Comparison of ENCODE assay signal across 15 cellular contexts in genomic region chr14:50310445-50310844, GRCh38. TPM values are rescaled to one million over a fixed set of nuclear protein-coding genes. Genes with fewer than 3 reads are reported as not detected.
DNase-seq lines count a peak whose midpoint lies in the region; ATAC-seq, FAIRE-seq and TF ChIP-seq lines count a peak whose summit lies in the region.
"Had no signal": no experiment of that assay in that cellular context is flagged by ENCODE, and none has a peak within 500 bp of the region (broad histone marks: within the 10 kb centered on the region; RNA-seq: fewer than 3 reads in every experiment).

No MANE protein-coding gene starts in this region.

- no peak overlapping the region for H3K27ac Mint-ChIP-seq in endothelial cell (ENCODE audit: unreplicated experiment)
- H3K27ac Mint-ChIP-seq in stimulated activated naive CD8-positive, alpha-beta T cell treated with anti-CD3 and anti-CD28 coated beads, Interleukin-15, amount 100 ng/mL, for 72 hours = no peak overlapping the region
- H3K27ac Mint-ChIP-seq: dendritic cell treated with granulocyte-macrophage colony-stimulating factor and Interleukin-4, amounts not matched to agents 40 ng/mL and 50 ng/mL, for 4 days had no signal

- TF ChIP-seq EP300 in HepG2 (IDR thresholded peaks at IDR 0.05; ENCODE audit: low read depth in 2 of 2, low read length in 2 of 2) (no peak), HepG2 (CRISPR knock-in tag; IDR thresholded peaks at IDR 0.05; ENCODE audit: borderline replicate concordance) (no peak)

- in situ Hi-C loops in HepG2 (cut with HindIII; ENCODE audit: extremely low pct_ligation_motif_present, low pct_unique_long_range_greater_than_20kb) = no loop called here

- TF ChIP-seq CTCF in HepG2 (CRISPR knock-in tag; IDR thresholded peaks at IDR 0.05) = no peak
- TF ChIP-seq CTCF in right lobe of liver (IDR thresholded peaks at IDR 0.05) = no peak
- TF ChIP-seq CTCF in SU-DHL-6 (IDR thresholded peaks at IDR 0.05; ENCODE audit: insufficient read depth, low read length, poor library complexity, severe bottlenecking) = no peak
- TF ChIP-seq CTCF in endothelial cell (IDR thresholded peaks at IDR 0.05; ENCODE audit: unreplicated experiment) = no peak

- no peaks in the 10 kb centered on the region for H3K9me2 ChIP-seq in SU-DHL-6 (replicated peaks; ENCODE audit: insufficient read depth, low read length)

- H3K4me3 ChIP-seq in HepG2 (replicated peaks in 1 of 3; ENCODE audit: insufficient read depth in 1 of 3, low read depth in 2 of 3, low read length in 3 of 3) (peak overlapping the region in 2 of 3 experiments; percentile 83 to 86; a peak in 2 of 6 replicates), right lobe of liver (no peak overlapping the region), SU-DHL-6 (ENCODE audit: insufficient read depth, low read length, poor library complexity, severe bottlenecking) (no peak overlapping the region)

- no peak for FAIRE-seq in HepG2 (lab: Jason Lieb, UNC)

- no peaks in the 10 kb centered on the region for H3K9me3 ChIP-seq in HepG2 (ENCODE audit: low read length)
- no peaks in the 10 kb centered on the region for H3K9me3 ChIP-seq in right lobe of liver
- H3K9me3 ChIP-seq in SU-DHL-6 (ENCODE audit: insufficient read depth, low read length) = peaks cover 6% of the 10 kb centered on the region; the same call in 1 of the 2 replicates

- intact Hi-C loops in HepG2 (cut with micrococcal nuclease; ENCODE audit: unreplicated experiment) (no loop called here), right lobe of liver (cut with DNase I) (no loop called here)

- 92% methylated on average over 4 of the region's 4 CpGs for WGBS in HepG2 (ENCODE audit: low lambda C conversion rate)
- 92% methylated on average over 2 of the region's 4 CpGs for WGBS in right lobe of liver (ENCODE audit: insufficient coverage, low coverage, low lambda C conversion rate, missing lambda C conversion rate)

- H3K4me2 ChIP-seq in HepG2 (ENCODE audit: low read depth, low read length) (peak overlapping the region; percentile 97), SU-DHL-6 (ENCODE audit: low read depth, low read length, poor library complexity, severe bottlenecking) (peak overlapping the region; percentile 84)

- peaks cover 22% of the 10 kb centered on the region for H3K4me1 ChIP-seq in HepG2 (ENCODE audit: insufficient read depth, low read length)
- H3K4me1 ChIP-seq in right lobe of liver = peaks cover 0 to 17% (median 3%) of the 10 kb centered on the region in 4 donors

- H3K27me3 Mint-ChIP-seq in endothelial cell (ENCODE audit: unreplicated experiment) = peaks cover 9% of the 10 kb centered on the region
- no peaks in the 10 kb centered on the region for H3K27me3 Mint-ChIP-seq in stimulated activated naive CD8-positive, alpha-beta T cell treated with anti-CD3 and anti-CD28 coated beads, Interleukin-15, amount 100 ng/mL, for 72 hours
- H3K27me3 Mint-ChIP-seq: dendritic cell treated with granulocyte-macrophage colony-stimulating factor and Interleukin-4, amounts not matched to agents 40 ng/mL and 50 ng/mL, for 4 days had no signal

- no peaks in the 10 kb centered on the region for H3K9me3 Mint-ChIP-seq in endothelial cell (ENCODE audit: unreplicated experiment)
- peaks cover 0 to 8% of the 10 kb centered on the region in 2 donors for H3K9me3 Mint-ChIP-seq in stimulated activated naive CD8-positive, alpha-beta T cell treated with anti-CD3 and anti-CD28 coated beads, Interleukin-15, amount 100 ng/mL, for 72 hours
- H3K9me3 Mint-ChIP-seq: dendritic cell treated with granulocyte-macrophage colony-stimulating factor and Interleukin-4, amounts not matched to agents 40 ng/mL and 50 ng/mL, for 4 days; immature natural killer cell had no signal

- H2AFZ ChIP-seq in HepG2 (ENCODE audit: low read length) (no peak overlapping the region), SU-DHL-6 (ENCODE audit: low read depth, low read length, severe bottlenecking) (no peak overlapping the region)

- no peak for TF ChIP-seq RAD21 in HepG2 (CRISPR knock-in tag; IDR thresholded peaks at IDR 0.05)

- DNase-seq in HepG2 (ENCODE audit: low spot score) (no peak), right lobe of liver (no peak), endothelial cell (ENCODE audit: low spot score) (no peak), HT-29 (ENCODE audit: low spot score) (no peak), KG1 (lab: John Stamatoyannopoulos, UW) (no peak), NCI-H2171 (lab: John Stamatoyannopoulos, UW) (no peak)
- no peak for DNase-seq in stimulated activated naive CD8-positive, alpha-beta T cell treated with anti-CD3 and anti-CD28 coated beads, Interleukin-15, amount 100 ng/mL, for 72 hours
- DNase-seq: AML-193, amygdala, GOT3, immature natural killer cell, NCI-H345 had no signal

- no peaks in the 10 kb centered on the region for H3K36me3 ChIP-seq in HepG2 (replicated peaks in 1 of 2; ENCODE audit: control insufficient read depth in 1 of 2, insufficient read depth in 2 of 2, low read length in 2 of 2)
- no peaks in the 10 kb centered on the region for H3K36me3 ChIP-seq in right lobe of liver
- H3K36me3 ChIP-seq in SU-DHL-6 (ENCODE audit: low read length) = peaks cover 12% of the 10 kb centered on the region

- ATAC-seq in HepG2 (no peak), right lobe of liver (no peak)
- no peak for ATAC-seq in stimulated activated naive CD8-positive, alpha-beta T cell treated with anti-CD3 and anti-CD28 coated beads, Interleukin-15, amount 100 ng/mL, for 72 hours
- ATAC-seq: sciatic nerve had no signal

- no peaks in the 10 kb centered on the region for H4K20me1 ChIP-seq in HepG2 (ENCODE audit: insufficient read depth, low read length)
- no peaks in the 10 kb centered on the region for H4K20me1 ChIP-seq in SU-DHL-6 (ENCODE audit: low read depth, low read length)

- POLR2A ChIA-PET in HepG2 (lab: Yijun Ruan, JAX) = interaction anchor here (0.7 kb wide), 1 partner anchor 41 kb away, joined by 3 read pairs; no protein-coding TSS in a partner anchor

- H3K4me1 Mint-ChIP-seq in endothelial cell (ENCODE audit: unreplicated experiment) = peaks cover 17% of the 10 kb centered on the region
- peaks cover 36% of the 10 kb centered on the region for H3K4me1 Mint-ChIP-seq in stimulated activated naive CD8-positive, alpha-beta T cell treated with anti-CD3 and anti-CD28 coated beads, Interleukin-15, amount 100 ng/mL, for 72 hours

- TF ChIP-seq POLR2A in HepG2 (IDR thresholded peaks at IDR 0.05; ENCODE audit: insufficient read depth in 1 of 2, low read depth in 2 of 2, low read length in 2 of 2) = no peak
- TF ChIP-seq POLR2A in right lobe of liver (IDR thresholded peaks at IDR 0.05) = no peak

- H3K9ac ChIP-seq in HepG2 (ENCODE audit: insufficient read depth, low read depth, low read length) = no peak overlapping the region; the same call in 1 of the 2 replicates
- H3K9ac ChIP-seq in SU-DHL-6 (ENCODE audit: low read length) = no peak overlapping the region

- CTCF ChIA-PET in HepG2 (lab: Yijun Ruan, JAX; ENCODE audit: low intra/inter-chr PET ratio, low total read pairs) = no interaction called here

- H3K27me3 ChIP-seq in HepG2 (ENCODE audit: control insufficient read depth in 1 of 2, insufficient read depth in 2 of 2, low read length in 2 of 2) (no peaks in the 10 kb centered on the region; a peak in 1 of 5 replicates), right lobe of liver (no peaks in the 10 kb centered on the region), SU-DHL-6 (ENCODE audit: low read length) (no peaks in the 10 kb centered on the region)

- no peak overlapping the region for H3K27ac ChIP-seq in HepG2 (ENCODE audit: extremely low read length, insufficient read depth, low read length)
- no peak overlapping the region for H3K27ac ChIP-seq in right lobe of liver
- no peak overlapping the region for H3K27ac ChIP-seq in SU-DHL-6 (ENCODE audit: low read depth, low read length)

- BruUV-seq in HepG2 (replicated peaks; lab: Mats Ljungman, UMichigan) = no TSS peak

- peaks cover 3% of the 10 kb centered on the region for H3K36me3 Mint-ChIP-seq in endothelial cell (ENCODE audit: low read depth, unreplicated experiment)
- H3K36me3 Mint-ChIP-seq: immature natural killer cell had no signal

- H3K79me2 ChIP-seq in HepG2 (ENCODE audit: insufficient read depth, low read length) (peaks cover 17% of the 10 kb centered on the region), SU-DHL-6 (ENCODE audit: insufficient read depth, low read length) (peaks cover 84% of the 10 kb centered on the region)

- no peaks in the 10 kb centered on the region for H3F3A ChIP-seq in SU-DHL-6 (ENCODE audit: insufficient read depth)

- peak overlapping the region; percentile 83 for H3K4me3 Mint-ChIP-seq in endothelial cell (ENCODE audit: unreplicated experiment)
- peak overlapping the region; percentile 91 to 98 for H3K4me3 Mint-ChIP-seq in stimulated activated naive CD8-positive, alpha-beta T cell treated with anti-CD3 and anti-CD28 coated beads, Interleukin-15, amount 100 ng/mL, for 72 hours

RNA-seq across cellular contexts. Expression of gene L2HGDH, which starts 1.6 kb away (rescaled TPM):
- total RNA-seq in HepG2 (2016; rRNA removed; fragmentation: Illumina TruSeq; extraction: Trizol) = 5.0 and 7.4 TPM in 2 replicates
- 10.4 and 10.5 TPM in 2 replicates for total RNA-seq in HepG2 (2016; cell fraction: cytosol; rRNA removed; fragmentation: Illumina TruSeq; extraction: Trizol; ENCODE audit: low read depth)
- total RNA-seq in HepG2 (2016; cell fraction: insoluble cytoplasmic fraction; rRNA removed; fragmentation: Illumina TruSeq; extraction: Trizol) = 4.9 and 8.4 TPM in 2 replicates
- 6.0 and 6.4 TPM in 2 replicates for total RNA-seq in HepG2 (2016; cell fraction: membrane; rRNA removed; fragmentation: Illumina TruSeq; extraction: Trizol)
- 3.4 and 4.9 TPM in 2 replicates for total RNA-seq in HepG2 (2016; cell fraction: nucleus; rRNA removed; fragmentation: Illumina TruSeq; extraction: Trizol)
- 2.3 and 3.3 TPM in 2 replicates for polyA plus RNA-seq in HepG2 (2011; rRNA removed)
- polyA plus RNA-seq in HepG2 (2011; cell fraction: cytosol; rRNA removed) = 2.1 and 2.6 TPM in 2 replicates
- 1.1 and 1.7 TPM in 2 replicates for polyA plus RNA-seq in HepG2 (2011; cell fraction: nucleus; rRNA removed)
- polyA plus RNA-seq in HepG2 (2012) = 2.5 and 3.4 TPM in 2 replicates
- 0.43 and 0.51 TPM in 2 replicates for polyA plus RNA-seq in HepG2 (2016; cell fraction: cytosol; fragmentation: Illumina TruSeq; extraction: Trizol; ENCODE audit: low read depth)
- 5.4 and 6.1 TPM in 2 replicates for polyA plus RNA-seq in HepG2 (2016; cell fraction: insoluble cytoplasmic fraction; fragmentation: Illumina TruSeq; extraction: Trizol; ENCODE audit: low read depth)
- polyA plus RNA-seq in HepG2 (2016; cell fraction: membrane; fragmentation: Illumina TruSeq; extraction: Trizol; ENCODE audit: low read depth) = 0.57 and 0.84 TPM in 2 replicates
- polyA plus RNA-seq in HepG2 (2016; cell fraction: nucleus; fragmentation: Illumina TruSeq; extraction: Trizol; ENCODE audit: insufficient read depth, low read depth) = 4.3 and 5.0 TPM in 2 replicates
- 5.1 and 6.6 TPM in 2 replicates for polyA minus RNA-seq in HepG2 (2011; rRNA and poly(A)+ RNA removed; ENCODE audit: low replicate concordance)
- polyA minus RNA-seq in HepG2 (2011; cell fraction: cytosol; rRNA and poly(A)+ RNA removed) = 2.2 and 2.7 TPM in 2 replicates
- polyA minus RNA-seq in HepG2 (2011; cell fraction: nucleus; rRNA and poly(A)+ RNA removed) = 4.2 and 7.2 TPM in 2 replicates
- 10 to 100 TPM in 1 of 6 experiments, 1 to 10 TPM in 5; 6.1 to 11.1 (median 6.9) TPM for total RNA-seq in right lobe of liver
- total RNA-seq in endothelial cell (ENCODE audit: unreplicated experiment) = 7.6 TPM
- total RNA-seq in HT-29 (2014; rRNA removed; shearing (Covaris generic)) = 13.2 and 17.1 TPM in 2 replicates

RNA-seq across cellular contexts. Expression of gene DMAC2L, which starts 1.7 kb away (rescaled TPM):
- total RNA-seq in HepG2 (2016; rRNA removed; fragmentation: Illumina TruSeq; extraction: Trizol) (19.4 and 27.4 TPM in 2 replicates), right lobe of liver (10 to 100 TPM in 1 of 6 experiments, 1 to 10 TPM in 5; 4.1 to 10.9 (median 7.1) TPM), endothelial cell (ENCODE audit: unreplicated experiment) (14.1 TPM)
- total RNA-seq in HepG2 (2016; cell fraction: cytosol; rRNA removed; fragmentation: Illumina TruSeq; extraction: Trizol; ENCODE audit: low read depth) = 10.3 and 11.7 TPM in 2 replicates
- total RNA-seq in HepG2 (2016; cell fraction: insoluble cytoplasmic fraction; rRNA removed; fragmentation: Illumina TruSeq; extraction: Trizol) = 23.4 and 25.5 TPM in 2 replicates
- total RNA-seq in HepG2 (2016; cell fraction: membrane; rRNA removed; fragmentation: Illumina TruSeq; extraction: Trizol) = 16.0 and 17.6 TPM in 2 replicates
- 13.5 and 14.7 TPM in 2 replicates for total RNA-seq in HepG2 (2016; cell fraction: nucleus; rRNA removed; fragmentation: Illumina TruSeq; extraction: Trizol)
- 14.6 and 23.2 TPM in 2 replicates for polyA plus RNA-seq in HepG2 (2011; rRNA removed)
- polyA plus RNA-seq in HepG2 (2011; cell fraction: cytosol; rRNA removed) = 21.5 and 25.4 TPM in 2 replicates
- polyA plus RNA-seq in HepG2 (2011; cell fraction: nucleus; rRNA removed) = 10.4 and 12.7 TPM in 2 replicates
- polyA plus RNA-seq in HepG2 (2012) = 13.8 and 15.5 TPM in 2 replicates
- polyA plus RNA-seq in HepG2 (2016; cell fraction: cytosol; fragmentation: Illumina TruSeq; extraction: Trizol; ENCODE audit: low read depth) = 14.1 and 16.6 TPM in 2 replicates
- 30.2 and 31.0 TPM in 2 replicates for polyA plus RNA-seq in HepG2 (2016; cell fraction: insoluble cytoplasmic fraction; fragmentation: Illumina TruSeq; extraction: Trizol; ENCODE audit: low read depth)
- 14.7 and 20.0 TPM in 2 replicates for polyA plus RNA-seq in HepG2 (2016; cell fraction: membrane; fragmentation: Illumina TruSeq; extraction: Trizol; ENCODE audit: low read depth)
- polyA plus RNA-seq in HepG2 (2016; cell fraction: nucleus; fragmentation: Illumina TruSeq; extraction: Trizol; ENCODE audit: insufficient read depth, low read depth) = 15.0 and 25.9 TPM in 2 replicates
- polyA minus RNA-seq in HepG2 (2011; rRNA and poly(A)+ RNA removed; ENCODE audit: low replicate concordance) = 13.6 and 16.5 TPM in 2 replicates
- 8.0 and 8.6 TPM in 2 replicates for polyA minus RNA-seq in HepG2 (2011; cell fraction: cytosol; rRNA and poly(A)+ RNA removed)
- polyA minus RNA-seq in HepG2 (2011; cell fraction: nucleus; rRNA and poly(A)+ RNA removed) = 20.9 and 26.0 TPM in 2 replicates
- 4.1 and 6.1 TPM in 2 replicates for total RNA-seq in HT-29 (2014; rRNA removed; shearing (Covaris generic))

Comparison
In these comparisons a context has a peak if more than half of its experiments do, and no peak if none do; other contexts are left out.
1. H3K4me3 ChIP-seq: peak in HepG2 (2 of 3); none in right lobe of liver (0 of 3) and SU-DHL-6 (single experiment).